31 cellular contexts compared by ENCODE assay signal in the genomic region with DNA sequence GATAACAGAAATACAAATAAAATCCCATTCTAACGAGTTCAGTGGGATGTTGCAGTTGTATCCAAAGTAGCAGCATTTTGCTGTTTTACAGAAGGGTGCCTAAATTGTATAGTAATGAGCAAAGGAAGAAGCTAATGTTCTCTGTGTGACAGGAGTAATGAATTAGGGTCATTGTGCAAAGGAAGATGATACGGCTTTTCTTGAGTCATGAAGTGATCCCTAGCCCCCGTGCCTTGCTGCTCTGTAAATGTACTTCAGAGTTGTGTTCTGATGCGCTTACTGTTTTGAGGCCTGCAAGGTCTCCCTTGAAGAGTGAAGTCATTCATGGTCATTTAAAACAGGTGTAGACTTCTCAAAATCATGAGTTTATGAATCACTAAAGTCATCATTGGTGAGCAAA.
"Had no signal": no experiment of that assay in that cellular context is flagged by ENCODE, and none has a peak within 500 bp of the region (broad histone marks: within the 10 kb centered on the region; RNA-seq: fewer than 3 reads in every experiment).

No MANE protein-coding gene starts in this region.

- DNase-seq: colonic mucosa; effector CD8-positive, alpha-beta T cell; endodermal cell; foreskin keratinocyte; glutamatergic neuron; heart right ventricle; hippocampal formation; left cardiac atrium; left ventricle myocardium inferior; lower lobe of right lung; mesendoderm; naive thymus-derived CD8-positive, alpha-beta T cell; nephron progenitor cell; nucleus accumbens; right lobe of liver; stimulated activated CD4-positive, alpha-beta T cell treated with anti-CD3 and anti-CD28 coated beads, Interleukin-12 subunit alpha, Interleukin-12 subunit beta, amount 100 ng/mL, for 4 hours; stimulated activated CD4-positive, alpha-beta T cell treated with anti-CD3 and anti-CD28 coated beads, Interleukin-1b, Interleukin-23, amount 100 ng/mL, for 48 hours; stimulated activated CD4-positive, alpha-beta T cell treated with anti-CD3 and anti-CD28 coated beads, Interleukin-4, amount 100 ng/mL, for 1 hour; stimulated activated CD8-positive, alpha-beta memory T cell treated with anti-CD3 and anti-CD28 coated beads, Interleukin-4, amount 100 ng/mL, for 48 hours; stimulated activated naive CD4-positive, alpha-beta T cell; stimulated activated naive CD8-positive, alpha-beta T cell treated with anti-CD3 and anti-CD28 coated beads, Interleukin-15, amount 100 ng/mL, for 72 hours; transverse colon; upper lobe of right lung; uterus had no signal

- H3K27me3 Mint-ChIP-seq: dendritic cell treated with granulocyte-macrophage colony-stimulating factor and Interleukin-4, amounts not matched to agents 40 ng/mL and 50 ng/mL, for 4 days; naive thymus-derived CD8-positive, alpha-beta T cell; progenitor cell of endocrine pancreas; stimulated activated naive CD8-positive, alpha-beta T cell treated with anti-CD3 and anti-CD28 coated beads, Interleukin-15, amount 100 ng/mL, for 72 hours had no signal

- H3K4me1 ChIP-seq: colonic mucosa, foreskin keratinocyte, heart right ventricle, left ventricle myocardium inferior, lower lobe of right lung, parathyroid adenoma, right lobe of liver, suprapubic skin, transverse colon, upper lobe of right lung, uterus had no signal

- H3K27me3 ChIP-seq: colonic mucosa, foreskin keratinocyte, heart right ventricle, right lobe of liver, suprapubic skin, transverse colon, upper lobe of right lung, uterus had no signal

- H3K4me1 Mint-ChIP-seq: endodermal cell; nephron progenitor cell; stimulated activated naive CD8-positive, alpha-beta T cell treated with anti-CD3 and anti-CD28 coated beads, Interleukin-15, amount 100 ng/mL, for 72 hours had no signal

- H3K9ac ChIP-seq: parathyroid adenoma had no signal

- H3K79me2 ChIP-seq: parathyroid adenoma had no signal

- H3K27ac Mint-ChIP-seq: dendritic cell treated with granulocyte-macrophage colony-stimulating factor and Interleukin-4, amounts not matched to agents 40 ng/mL and 50 ng/mL, for 4 days; naive thymus-derived CD8-positive, alpha-beta T cell; nephron progenitor cell; progenitor cell of endocrine pancreas; stimulated activated naive CD8-positive, alpha-beta T cell treated with anti-CD3 and anti-CD28 coated beads, Interleukin-15, amount 100 ng/mL, for 72 hours had no signal

- H3K4me3 ChIP-seq: colonic mucosa, heart right ventricle, left ventricle myocardium inferior, lower lobe of right lung, right lobe of liver, smooth muscle cell, suprapubic skin, transverse colon, upper lobe of right lung, uterus had no signal

- H3K9me3 ChIP-seq: colonic mucosa, heart right ventricle, left ventricle myocardium inferior, lower lobe of right lung, right lobe of liver, suprapubic skin, transverse colon, upper lobe of right lung, uterus had no signal

- ATAC-seq: esophagus mucosa; foreskin keratinocyte; heart right ventricle; left cardiac atrium; lower lobe of right lung; naive thymus-derived CD8-positive, alpha-beta T cell; right lobe of liver; stimulated activated naive CD8-positive, alpha-beta T cell treated with anti-CD3 and anti-CD28 coated beads, Interleukin-15, amount 100 ng/mL, for 72 hours; upper lobe of right lung had no signal

- H2AFZ ChIP-seq: parathyroid adenoma had no signal

- H3K27ac ChIP-seq: colonic mucosa, epithelial cell of prostate, foreskin keratinocyte, heart right ventricle, left ventricle myocardium inferior, lower lobe of right lung, parathyroid adenoma, right lobe of liver, suprapubic skin, transverse colon, upper lobe of right lung, uterus had no signal

- H3K4me2 ChIP-seq: smooth muscle cell had no signal

- H3K4me3 Mint-ChIP-seq: dendritic cell treated with granulocyte-macrophage colony-stimulating factor and Interleukin-4, amounts not matched to agents 40 ng/mL and 50 ng/mL, for 4 days; endodermal cell; nephron progenitor cell; stimulated activated naive CD8-positive, alpha-beta T cell treated with anti-CD3 and anti-CD28 coated beads, Interleukin-15, amount 100 ng/mL, for 72 hours had no signal

- H3K36me3 ChIP-seq: right lobe of liver, uterus had no signal
